Comparison of ENCODE assay signal across 1 cellular context in the genomic region with DNA sequence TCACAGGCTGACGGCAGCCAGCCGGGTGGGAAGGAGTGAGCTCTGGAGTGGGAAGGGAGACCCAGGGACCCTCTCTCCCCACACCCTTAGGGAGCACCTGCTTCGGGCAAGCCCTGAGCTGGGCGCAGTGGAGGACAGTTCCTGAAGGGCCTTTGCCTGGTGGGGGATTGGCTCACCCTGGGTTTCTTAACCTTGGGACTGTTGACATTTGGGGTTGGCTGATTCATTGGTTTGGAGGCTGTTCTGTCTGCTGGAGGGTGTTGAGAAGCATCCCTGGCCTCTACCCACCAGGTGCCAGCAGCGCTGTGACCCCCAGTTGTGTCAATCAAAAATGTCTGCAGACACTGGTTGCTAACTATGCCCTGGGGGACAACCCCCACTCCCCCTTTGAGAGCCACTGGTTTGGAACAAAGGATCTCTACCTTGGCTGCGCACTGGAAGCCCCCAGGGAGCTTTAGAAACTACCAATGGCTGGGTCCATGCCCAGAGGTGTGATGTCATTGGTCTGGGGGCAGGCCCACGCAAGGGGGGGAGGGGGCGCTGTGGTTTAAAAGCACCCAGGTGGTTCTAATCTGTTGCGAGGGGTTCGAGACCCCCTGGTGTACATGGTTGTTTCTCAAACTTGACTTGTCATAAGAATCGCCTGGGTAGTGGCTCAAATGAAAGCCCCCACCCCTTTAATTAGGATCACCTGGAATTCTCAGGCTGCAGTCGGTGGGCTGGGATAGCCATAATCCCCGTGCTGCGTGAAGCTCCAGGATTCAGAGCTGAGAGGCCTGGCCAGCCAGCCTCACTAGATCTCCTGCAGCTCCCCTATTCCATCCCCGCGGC.
TF ChIP-seq lines count a peak whose summit lies in the region.

No MANE protein-coding gene starts in this region.

TF ChIP-seq in K562, 482 proteins besides CTCF, POLR2A, EP300 and RAD21 (continued from another document):
- TF ChIP-seq, protein P1, sequence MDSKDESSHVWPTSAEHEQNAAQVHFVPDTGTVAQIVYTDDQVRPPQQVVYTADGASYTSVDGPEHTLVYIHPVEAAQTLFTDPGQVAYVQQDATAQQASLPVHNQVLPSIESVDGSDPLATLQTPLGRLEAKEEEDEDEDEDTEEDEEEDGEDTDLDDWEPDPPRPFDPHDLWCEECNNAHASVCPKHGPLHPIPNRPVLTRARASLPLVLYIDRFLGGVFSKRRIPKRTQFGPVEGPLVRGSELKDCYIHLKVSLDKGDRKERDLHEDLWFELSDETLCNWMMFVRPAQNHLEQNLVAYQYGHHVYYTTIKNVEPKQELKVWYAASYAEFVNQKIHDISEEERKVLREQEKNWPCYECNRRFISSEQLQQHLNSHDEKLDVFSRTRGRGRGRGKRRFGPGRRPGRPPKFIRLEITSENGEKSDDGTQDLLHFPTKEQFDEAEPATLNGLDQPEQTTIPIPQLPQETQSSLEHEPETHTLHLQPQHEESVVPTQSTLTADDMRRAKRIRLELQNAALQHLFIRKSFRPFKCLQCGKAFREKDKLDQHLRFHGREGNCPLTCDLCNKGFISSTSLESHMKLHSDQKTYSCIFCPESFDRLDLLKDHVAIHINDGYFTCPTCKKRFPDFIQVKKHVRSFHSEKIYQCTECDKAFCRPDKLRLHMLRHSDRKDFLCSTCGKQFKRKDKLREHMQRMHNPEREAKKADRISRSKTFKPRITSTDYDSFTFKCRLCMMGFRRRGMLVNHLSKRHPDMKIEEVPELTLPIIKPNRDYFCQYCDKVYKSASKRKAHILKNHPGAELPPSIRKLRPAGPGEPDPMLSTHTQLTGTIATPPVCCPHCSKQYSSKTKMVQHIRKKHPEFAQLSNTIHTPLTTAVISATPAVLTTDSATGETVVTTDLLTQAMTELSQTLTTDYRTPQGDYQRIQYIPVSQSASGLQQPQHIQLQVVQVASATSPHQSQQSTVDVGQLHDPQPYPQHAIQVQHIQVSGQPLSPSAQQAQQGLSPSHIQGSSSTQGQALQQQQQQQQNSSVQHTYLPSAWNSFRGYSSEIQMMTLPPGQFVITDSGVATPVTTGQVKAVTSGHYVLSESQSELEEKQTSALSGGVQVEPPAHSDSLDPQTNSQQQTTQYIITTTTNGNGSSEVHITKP (IDR thresholded peaks at IDR 0.05; ENCODE audit: partially characterized antibody) = peak; percentile 14
- TF ChIP-seq ETV5 (CRISPR knock-in tag; IDR thresholded peaks at IDR 0.05; ENCODE audit: low read depth) (peak; percentile 8; the same call in 1 of the 2 replicates), NR2C2 (CRISPR knock-in tag; IDR thresholded peaks at IDR 0.05) (no peak), NR2C2 (tag; IDR thresholded peaks at IDR 0.05) (0 out of 2 replicates have a peak, but pooled peaks have one; percentile 15), POLR2G (IDR thresholded peaks at IDR 0.05; ENCODE audit: low read depth, low read length) (0 out of 2 replicates have a peak, but pooled peaks have one; percentile 8), ELF2 (CRISPR knock-in tag; IDR thresholded peaks at IDR 0.05) (no peak), CEBPB (tag; IDR thresholded peaks at IDR 0.05) (0 out of 2 replicates have a peak, but pooled peaks have one; percentile 42), ZNF311 (CRISPR knock-in tag; IDR thresholded peaks at IDR 0.05) (no peak), ZNF407 (IDR thresholded peaks at IDR 0.05; ENCODE audit: low read depth) (no peak), IRF9 (tag; IDR thresholded peaks at IDR 0.05) (no peak), PKNOX1 (IDR thresholded peaks at IDR 0.05) (peak; percentile 56), XRCC5 (IDR thresholded peaks at IDR 0.05; ENCODE audit: low read depth, low read length) (no peak), ZNF263 (CRISPR knock-in tag; IDR thresholded peaks at IDR 0.05; ENCODE audit: borderline replicate concordance) (peak; percentile 62; the same call in 1 of the 2 replicates), RUNX1 (IDR thresholded peaks at IDR 0.05; ENCODE audit: low read depth) (no peak), ARID1B (IDR thresholded peaks at IDR 0.05) (0 out of 2 replicates have a peak, but pooled peaks have one; percentile 6), SMARCE1 (IDR thresholded peaks at IDR 0.05) (0 out of 2 replicates have a peak, but pooled peaks have one; percentile 42), ZBTB7A (IDR thresholded peaks at IDR 0.05; ENCODE audit: borderline replicate concordance, control insufficient read depth, low read depth, low read length) (peak; percentile 65; the same call in 1 of the 2 replicates), ARHGAP35 (IDR thresholded peaks at IDR 0.05; ENCODE audit: partially characterized antibody) (no peak), CEBPG (CRISPR knock-in tag; IDR thresholded peaks at IDR 0.05) (no peak), CEBPG (tag; conservative IDR thresholded peaks at IDR 0.05 in 1 of 2, IDR thresholded peaks at IDR 0.05 in 1 of 2) (peak in 1 of 2 experiments; percentile 9; a peak in 1 of 4 replicates), CBFB (CRISPR knock-in tag; IDR thresholded peaks at IDR 0.05) (no peak), TAL1 (IDR thresholded peaks at IDR 0.05) (no peak)
- TF ChIP-seq, protein P2, sequence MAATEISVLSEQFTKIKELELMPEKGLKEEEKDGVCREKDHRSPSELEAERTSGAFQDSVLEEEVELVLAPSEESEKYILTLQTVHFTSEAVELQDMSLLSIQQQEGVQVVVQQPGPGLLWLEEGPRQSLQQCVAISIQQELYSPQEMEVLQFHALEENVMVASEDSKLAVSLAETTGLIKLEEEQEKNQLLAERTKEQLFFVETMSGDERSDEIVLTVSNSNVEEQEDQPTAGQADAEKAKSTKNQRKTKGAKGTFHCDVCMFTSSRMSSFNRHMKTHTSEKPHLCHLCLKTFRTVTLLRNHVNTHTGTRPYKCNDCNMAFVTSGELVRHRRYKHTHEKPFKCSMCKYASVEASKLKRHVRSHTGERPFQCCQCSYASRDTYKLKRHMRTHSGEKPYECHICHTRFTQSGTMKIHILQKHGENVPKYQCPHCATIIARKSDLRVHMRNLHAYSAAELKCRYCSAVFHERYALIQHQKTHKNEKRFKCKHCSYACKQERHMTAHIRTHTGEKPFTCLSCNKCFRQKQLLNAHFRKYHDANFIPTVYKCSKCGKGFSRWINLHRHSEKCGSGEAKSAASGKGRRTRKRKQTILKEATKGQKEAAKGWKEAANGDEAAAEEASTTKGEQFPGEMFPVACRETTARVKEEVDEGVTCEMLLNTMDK (IDR thresholded peaks at IDR 0.05; ENCODE audit: borderline replicate concordance, insufficient read depth, low read depth, low read length, poor library complexity, severe bottlenecking) = no peak
